In genomic region chr13:99982021-99982740, GRCh38 we compare ENCODE assay signal across 8 cellular contexts. TPM values are rescaled to one million over a fixed set of nuclear protein-coding genes. Genes with fewer than 3 reads are reported as not detected.
DNase-seq lines count a peak whose midpoint lies in the region; ATAC-seq, FAIRE-seq and TF ChIP-seq lines count a peak whose summit lies in the region.

No MANE protein-coding gene starts in this region.

- H3K4me1 ChIP-seq in keratinocyte (ENCODE audit: control insufficient read depth, extremely low read depth, insufficient read depth, low read length) (no peaks in the 10 kb centered on the region), tibial artery (peaks cover 0 to 49% (median 39%) of the 10 kb centered on the region in 4 donors)

- H3K36me3 ChIP-seq in keratinocyte (ENCODE audit: control insufficient read depth in 2 of 2, extremely low read depth in 1 of 2, insufficient read depth in 2 of 2, low read length in 2 of 2), result no peaks in the 10 kb centered on the region
- H3K36me3 ChIP-seq in tibial artery, result no peaks in the 10 kb centered on the region

- no peak overlapping the region for H3K9ac ChIP-seq in keratinocyte (ENCODE audit: control insufficient read depth, extremely low read depth, insufficient read depth, low read length)

- peak; percentile 14 to 20 for ATAC-seq in activated T-cell treated with anti-CD3 and anti-CD28 coated beads, Interleukin-2, amount 50 U/mL, for 4 hours
- ATAC-seq in HG03571 (IDR thresholded peaks at IDR 0.05; ENCODE audit: unreplicated experiment), result no peak

- H3K9me3 ChIP-seq in keratinocyte (ENCODE audit: control insufficient read depth, low read depth, low read length) (peaks cover 3% of the 10 kb centered on the region), tibial artery (peaks cover 0 to 7% (median 0%) of the 10 kb centered on the region in 3 donors)

- no peaks in the 10 kb centered on the region for H3K79me2 ChIP-seq in keratinocyte (ENCODE audit: control insufficient read depth, insufficient read depth, low read length)

- peak overlapping the region; percentile 51 for H3K4me2 ChIP-seq in keratinocyte (ENCODE audit: control insufficient read depth, extremely low read depth, insufficient read depth, low read depth, low read length)

- no peak overlapping the region for H3K27ac ChIP-seq in keratinocyte (ENCODE audit: control insufficient read depth, insufficient read depth, low read length)
- no peak overlapping the region for H3K27ac ChIP-seq in tibial artery

- H3K27me3 Mint-ChIP-seq in activated T-cell treated with anti-CD3 and anti-CD28 coated beads, Interleukin-2, amount 50 U/mL, for 4 hours (ENCODE audit: low read depth), result peaks cover 62% of the 10 kb centered on the region

- H3K4me1 Mint-ChIP-seq in activated T-cell treated with anti-CD3 and anti-CD28 coated beads, Interleukin-2, amount 50 U/mL, for 4 hours (ENCODE audit: low read depth), result peaks cover 22% of the 10 kb centered on the region

- no peaks in the 10 kb centered on the region for H3K36me3 Mint-ChIP-seq in activated T-cell treated with anti-CD3 and anti-CD28 coated beads, Interleukin-2, amount 50 U/mL, for 4 hours (ENCODE audit: insufficient read depth)

- H3K4me3 ChIP-seq in keratinocyte (ENCODE audit: control insufficient read depth in 2 of 3, extremely low read depth in 1 of 3, insufficient read depth in 2 of 3, low read depth in 1 of 3, low read length in 3 of 3), result peak overlapping the region in 1 of 3 experiments; percentile 16
- peak overlapping the region; percentile 50 to 67 for H3K4me3 ChIP-seq in tibial artery

- peaks cover 83% of the 10 kb centered on the region for H3K27me3 ChIP-seq in keratinocyte (ENCODE audit: control insufficient read depth, extremely low read depth, insufficient read depth, low read length)
- peaks cover 24 to 99% of the 10 kb centered on the region in 2 donors for H3K27me3 ChIP-seq in tibial artery

- no peak overlapping the region for H3K4me3 Mint-ChIP-seq in activated T-cell treated with anti-CD3 and anti-CD28 coated beads, Interleukin-2, amount 50 U/mL, for 4 hours

- H2AFZ ChIP-seq in keratinocyte (ENCODE audit: control insufficient read depth, low read length), result peak overlapping the region; percentile 5

- DNase-seq in activated effector memory CD4-positive, alpha-beta T cell treated with anti-CD3 and anti-CD28 coated beads, Interleukin-2, amount 50 U/mL, for 16 hours, result peak; percentile 65
- no peak for DNase-seq in activated effector memory CD4-positive, alpha-beta T cell treated with Interleukin-2 at 50 U/mL for 16 hours
- DNase-seq in activated T-cell treated with anti-CD3 and anti-CD28 coated beads, Interleukin-2, amount 50 U/mL, for 4 hours, result no peak
- DNase-seq in keratinocyte (ENCODE audit: low read depth, low spot score) (no peak), tibial artery (no peak), RPMI8226 (no peak), kidney glomerular epithelial cell (lab: John Stamatoyannopoulos, UW) (no peak)

- TF ChIP-seq CTCF in keratinocyte (optimal IDR thresholded peaks at IDR 0.05 in 1 of 3, IDR thresholded peaks at IDR 0.05 in 1 of 3, conservative IDR thresholded peaks at IDR 0.05 in 1 of 3; ENCODE audit: extremely low read depth in 1 of 3, insufficient read depth in 2 of 3, low read length in 3 of 3) (no peak), tibial artery (IDR thresholded peaks at IDR 0.05) (no peak)

- dilution Hi-C loops in keratinocyte (cut with MboI; ENCODE audit: extremely low pct_ligation_motif_present, low sequenced_read_pairs), result no loop called here

- intact Hi-C loops in tibial artery (cut with DNase I; ENCODE audit: low total_unique reads), result no loop called here

- no peaks in the 10 kb centered on the region for H3K9me1 ChIP-seq in keratinocyte (ENCODE audit: control insufficient read depth, extremely low read depth, insufficient read depth, low read length)

- FAIRE-seq in keratinocyte (lab: Jason Lieb, UNC), result no peak

- peaks cover 5% of the 10 kb centered on the region for H4K20me1 ChIP-seq in keratinocyte (ENCODE audit: control insufficient read depth, extremely low read depth, insufficient read depth, low read length)

- H3K9me3 Mint-ChIP-seq in activated T-cell treated with anti-CD3 and anti-CD28 coated beads, Interleukin-2, amount 50 U/mL, for 4 hours, result no peaks in the 10 kb centered on the region

RNA-seq across cellular contexts. Expression of gene ZIC2, which starts 0.6 kb away (rescaled TPM):
- total RNA-seq in activated T-cell treated with anti-CD3 and anti-CD28 coated beads, Interleukin-2, amount 50 U/mL, for 4 hours, result under 1 TPM in 2 of 3 donors, not detected in 1; 0.13 to 0.21 TPM
- polyA plus RNA-seq in keratinocyte, result not detected in 3 replicates
- 0.27 TPM for polyA plus RNA-seq in keratinocyte (2011; ENCODE audit: low read depth)
- not detected in 2 replicates for polyA plus RNA-seq in keratinocyte (2011; cell fraction: cytosol; rRNA removed)
- polyA plus RNA-seq in keratinocyte (2011; cell fraction: nucleus; rRNA removed), result 0.06 TPM in 1 of 2 replicates, not detected in the other
- polyA plus RNA-seq in keratinocyte (2012; ENCODE audit: low replicate concordance), result 0.10 and 0.15 TPM in 2 replicates
- polyA minus RNA-seq in keratinocyte, result not detected in 3 replicates
- not detected for polyA minus RNA-seq in keratinocyte (2011; cell fraction: cytosol; rRNA and poly(A)+ RNA removed)
- polyA minus RNA-seq in keratinocyte (2011; cell fraction: nucleus; rRNA and poly(A)+ RNA removed), result not detected in 2 replicates

RNA-seq across cellular contexts. Expression of gene ZIC5, which starts 10.6 kb away (rescaled TPM):
- not detected for total RNA-seq in activated T-cell treated with anti-CD3 and anti-CD28 coated beads, Interleukin-2, amount 50 U/mL, for 4 hours
- not detected in 3 replicates for polyA plus RNA-seq in keratinocyte
- not detected for polyA plus RNA-seq in keratinocyte (2011; ENCODE audit: low read depth)
- not detected in 2 replicates for polyA plus RNA-seq in keratinocyte (2011; cell fraction: cytosol; rRNA removed)
- polyA plus RNA-seq in keratinocyte (2011; cell fraction: nucleus; rRNA removed), result not detected in 2 replicates
- not detected in 2 replicates for polyA plus RNA-seq in keratinocyte (2012; ENCODE audit: low replicate concordance)
- not detected in 3 replicates for polyA minus RNA-seq in keratinocyte
- not detected for polyA minus RNA-seq in keratinocyte (2011; cell fraction: cytosol; rRNA and poly(A)+ RNA removed)
- polyA minus RNA-seq in keratinocyte (2011; cell fraction: nucleus; rRNA and poly(A)+ RNA removed), result not detected in 2 replicates
